In the genomic region with DNA sequence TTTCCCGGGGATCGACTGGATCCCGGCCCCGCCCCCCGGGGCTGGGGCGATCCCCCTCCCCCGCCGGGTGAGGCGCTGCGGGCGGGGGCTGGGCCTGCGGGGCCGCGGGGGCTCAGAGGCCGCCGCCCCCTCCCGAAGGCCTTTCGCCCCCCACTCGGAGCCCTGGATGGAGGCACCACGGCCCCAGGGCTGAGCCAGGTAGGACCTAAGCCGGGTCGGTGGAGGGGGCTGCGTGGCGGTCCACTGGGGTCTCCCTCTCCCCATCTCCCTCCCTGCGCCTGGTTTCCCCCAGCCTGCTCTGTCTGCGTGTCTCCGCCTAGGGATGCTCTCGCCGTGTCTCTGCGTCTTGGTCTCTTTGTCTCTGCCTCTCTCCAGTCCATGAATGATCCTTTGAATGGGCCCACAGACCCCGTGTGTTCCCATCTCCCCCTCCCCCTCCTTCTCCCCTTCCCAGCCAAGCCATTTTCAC, we compare ENCODE assay signal across 8 cellular contexts. TPM values are rescaled to one million over a fixed set of nuclear protein-coding genes. Genes with fewer than 3 reads are reported as not detected.
DNase-seq lines count a peak whose midpoint lies in the region; ATAC-seq and TF ChIP-seq lines count a peak whose summit lies in the region.

No MANE protein-coding gene starts in this region.

- H3K27ac ChIP-seq in SJCRH30 (no peak overlapping the region), fibroblast of lung (ENCODE audit: insufficient read depth, low read length) (peak overlapping the region; percentile 54), prostate gland (peak overlapping the region; percentile 83 to 86)

- WGBS in prostate gland: 13% methylated on average over 20 of the region's 31 CpGs

- POLR2A ChIA-PET in Caco-2 (lab: Charles Lee): no interaction called here

- no peaks in the 10 kb centered on the region for H3K27me3 Mint-ChIP-seq in Caco-2 (ENCODE audit: insufficient read depth, unreplicated experiment)

- H3K9ac ChIP-seq in fibroblast of lung (ENCODE audit: insufficient read depth, low read length): peak overlapping the region; percentile 73

- no peaks in the 10 kb centered on the region for H3K4me1 ChIP-seq in Caco-2
- no peaks in the 10 kb centered on the region for H3K4me1 ChIP-seq in SJCRH30
- peaks cover 7% of the 10 kb centered on the region for H3K4me1 ChIP-seq in fibroblast of lung (ENCODE audit: control insufficient read depth, extremely low read depth, insufficient read depth, low read length)
- H3K4me1 ChIP-seq in prostate gland (replicated peaks): no peaks in the 10 kb centered on the region

- peak overlapping the region; percentile 76 for H3K4me3 Mint-ChIP-seq in Caco-2 (ENCODE audit: unreplicated experiment)

- peak overlapping the region; percentile 20 for H3K27ac Mint-ChIP-seq in Caco-2 (ENCODE audit: unreplicated experiment)

- H3K4me1 Mint-ChIP-seq in Caco-2 (ENCODE audit: low read depth, unreplicated experiment): peaks cover 8% of the 10 kb centered on the region

- peaks cover 6% of the 10 kb centered on the region for H3K36me3 Mint-ChIP-seq in Caco-2 (ENCODE audit: insufficient read depth, unreplicated experiment)

- DNase-seq in Caco-2 (no peak), SJCRH30 (peak; percentile 10 to 29), fibroblast of lung (ENCODE audit: low read depth in 2 of 2) (no peak), prostate gland (ENCODE audit: low spot score) (no peak), posterior cingulate gyrus (no peak)
- no peak for DNase-seq in stimulated activated CD4-positive, alpha-beta T cell treated with anti-CD3 and anti-CD28 coated beads, Interleukin-4, amount 100 ng/mL, for 1 hour
- DNase-seq in stimulated activated CD4-positive, alpha-beta T cell treated with anti-CD3 and anti-CD28 coated beads, Interleukin-15, amount 100 ng/mL, for 24 hours: no peak

- H3K36me3 ChIP-seq in Caco-2 (ENCODE audit: control insufficient read depth, insufficient read depth, low read length) (no peaks in the 10 kb centered on the region), SJCRH30 (no peaks in the 10 kb centered on the region), fibroblast of lung (ENCODE audit: control insufficient read depth, insufficient read depth, low read length) (peaks cover 9% of the 10 kb centered on the region), prostate gland (no peaks in the 10 kb centered on the region)

- no peak for TF ChIP-seq CTCF in Caco-2 (IDR thresholded peaks at IDR 0.05; ENCODE audit: insufficient read depth in 1 of 2, low read depth in 1 of 2, low read length in 1 of 2, severe bottlenecking in 1 of 2, unreplicated experiment in 1 of 2)
- no peak for TF ChIP-seq CTCF in fibroblast of lung (conservative IDR thresholded peaks at IDR 0.05 in 1 of 2, IDR thresholded peaks at IDR 0.05 in 1 of 2; ENCODE audit: low read depth in 1 of 2, low read length in 2 of 2)
- TF ChIP-seq CTCF in prostate gland (IDR thresholded peaks at IDR 0.05): no peak

- CTCF ChIA-PET in Caco-2 (lab: Charles Lee): no interaction called here

- no peaks in the 10 kb centered on the region for H4K20me1 ChIP-seq in fibroblast of lung (ENCODE audit: control insufficient read depth, extremely low read depth, insufficient read depth, low read length)

- peak overlapping the region; percentile 45 for H2AFZ ChIP-seq in fibroblast of lung (ENCODE audit: low read length)

- intact Hi-C loops in Caco-2 (cut with micrococcal nuclease; ENCODE audit: unreplicated experiment): loop anchor here (2.0 kb wide), 1 partner anchor 55 kb away; no protein-coding TSS in a partner anchor
- intact Hi-C loops in prostate gland (cut with DNase I): no loop called here
- intact Hi-C loops in posterior cingulate gyrus (cut with DNase I): loop anchor here (2.0 kb wide), 2 partner anchors 55 to 79 kb away; partner anchors contain the start of gene POLR2A

- BruUV-seq in Caco-2 (replicated peaks; lab: Mats Ljungman, UMichigan): no TSS peak

- H3K79me2 ChIP-seq in fibroblast of lung (ENCODE audit: control insufficient read depth, insufficient read depth, low read length): no peaks in the 10 kb centered on the region

- H3K4me3 ChIP-seq in Caco-2 (ENCODE audit: low read depth, low read length) (peak overlapping the region; percentile 53), SJCRH30 (peak overlapping the region; percentile 68), fibroblast of lung (replicated peaks in 1 of 4; ENCODE audit: control extremely low read depth in 1 of 4, insufficient read depth in 1 of 4, low read depth in 3 of 4, low read length in 4 of 4) (peak overlapping the region; percentile 66 to 81 (median 74)), prostate gland (peak overlapping the region; percentile 70 to 80)

- peak overlapping the region; percentile 77 for H3K4me2 ChIP-seq in fibroblast of lung (ENCODE audit: extremely low read depth, insufficient read depth, low read length)

- no peak for TF ChIP-seq POLR2A in prostate gland (IDR thresholded peaks at IDR 0.05)

- no peaks in the 10 kb centered on the region for H3K9me3 Mint-ChIP-seq in Caco-2 (ENCODE audit: unreplicated experiment)

- ATAC-seq in GM21529 (IDR thresholded peaks at IDR 0.05; ENCODE audit: unreplicated experiment): no peak

- H3K27me3 ChIP-seq in Caco-2 (replicated peaks; ENCODE audit: control insufficient read depth, insufficient read depth, low read length) (no peaks in the 10 kb centered on the region), SJCRH30 (no peaks in the 10 kb centered on the region), fibroblast of lung (ENCODE audit: control insufficient read depth, insufficient read depth, low read length) (no peaks in the 10 kb centered on the region), prostate gland (replicated peaks; ENCODE audit: insufficient read depth) (no peaks in the 10 kb centered on the region)

- H3K9me3 ChIP-seq in Caco-2 (no peaks in the 10 kb centered on the region), SJCRH30 (replicated peaks) (no peaks in the 10 kb centered on the region), fibroblast of lung (ENCODE audit: control insufficient read depth, insufficient read depth, low read depth, low read length) (no peaks in the 10 kb centered on the region), prostate gland (no peaks in the 10 kb centered on the region)

RNA-seq across cellular contexts. Expression of gene TMEM256, which starts 1.6 kb away (rescaled TPM):
- total RNA-seq in Caco-2 (2022) (40.2 and 41.3 TPM in 2 replicates), fibroblast of lung (206 and 212 TPM in 2 replicates), prostate gland (100 to 1,000 TPM in 1 of 2 donors, 10 to 100 TPM in 1; 63.0 to 192 TPM)
- 62.4 and 71.8 TPM in 2 replicates for total RNA-seq in SJCRH30 (2014; rRNA removed; shearing (Covaris generic))
- polyA plus RNA-seq in fibroblast of lung: 59.1 and 78.7 TPM in 2 replicates
- 125 and 135 TPM in 2 replicates for polyA plus RNA-seq in fibroblast of lung (2012)
- 55.8 and 63.2 TPM in 2 replicates for polyA minus RNA-seq in fibroblast of lung (ENCODE audit: low replicate concordance)

RNA-seq across cellular contexts. Expression of gene NLGN2, which starts 2.2 kb away (rescaled TPM):
- total RNA-seq in Caco-2 (2022): 12.6 and 16.1 TPM in 2 replicates
- total RNA-seq in SJCRH30 (2014; rRNA removed; shearing (Covaris generic)): 5.0 and 6.8 TPM in 2 replicates
- 5.1 and 12.1 TPM in 2 replicates for total RNA-seq in fibroblast of lung
- polyA plus RNA-seq in fibroblast of lung: 7.3 and 10.0 TPM in 2 replicates
- 34.7 and 35.4 TPM in 2 replicates for polyA plus RNA-seq in fibroblast of lung (2012)
- 40.1 and 70.6 TPM in 2 replicates for polyA minus RNA-seq in fibroblast of lung (ENCODE audit: low replicate concordance)
- total RNA-seq in prostate gland: 10 to 100 TPM in 1 of 2 donors, 1 to 10 TPM in 1; 8.6 to 16.2 TPM

RNA-seq across cellular contexts. Expression of gene PLSCR3, which starts 11.1 kb away (rescaled TPM):
- 12.7 and 14.5 TPM in 2 replicates for total RNA-seq in Caco-2 (2022)
- 5.9 and 6.7 TPM in 2 replicates for total RNA-seq in SJCRH30 (2014; rRNA removed; shearing (Covaris generic))
- 18.7 and 25.4 TPM in 2 replicates for total RNA-seq in fibroblast of lung
- 39.1 and 42.1 TPM in 2 replicates for polyA plus RNA-seq in fibroblast of lung
- 91.0 and 92.4 TPM in 2 replicates for polyA plus RNA-seq in fibroblast of lung (2012)
- 144 and 161 TPM in 2 replicates for polyA minus RNA-seq in fibroblast of lung (ENCODE audit: low replicate concordance)
- 10 to 100 TPM; 25.8 to 26.4 TPM for total RNA-seq in prostate gland

RNA-seq across cellular contexts. Expression of gene SPEM1, which starts 14.7 kb away (rescaled TPM):
- total RNA-seq in Caco-2 (2022) (0.52 TPM in 1 of 2 replicates, not detected in the other), fibroblast of lung (not detected in 2 replicates), prostate gland (1 to 10 TPM in 1 of 2 donors, not detected in 1; 3.6 TPM)
- total RNA-seq in SJCRH30 (2014; rRNA removed; shearing (Covaris generic)): not detected in 2 replicates
- polyA plus RNA-seq in fibroblast of lung: not detected in 2 replicates
- polyA plus RNA-seq in fibroblast of lung (2012): not detected in 2 replicates
- not detected in 2 replicates for polyA minus RNA-seq in fibroblast of lung (ENCODE audit: low replicate concordance)

RNA-seq across cellular contexts. Expression of gene SPEM2, which starts 20.0 kb away (rescaled TPM):
- total RNA-seq in Caco-2 (2022): not detected in 2 replicates
- total RNA-seq in SJCRH30 (2014; rRNA removed; shearing (Covaris generic)): not detected in 2 replicates
- total RNA-seq in fibroblast of lung: not detected in 2 replicates
- not detected in 2 replicates for polyA plus RNA-seq in fibroblast of lung
- not detected in 2 replicates for polyA plus RNA-seq in fibroblast of lung (2012)
- polyA minus RNA-seq in fibroblast of lung (ENCODE audit: low replicate concordance): not detected in 2 replicates
- total RNA-seq in prostate gland: 1 to 10 TPM in 1 of 2 donors, not detected in 1; 5.3 TPM

Comparison
In these comparisons a context has a peak if more than half of its experiments do, and no peak if none do; other contexts are left out.
1. DNase-seq: peak in SJCRH30 (2 of 2); none in Caco-2 (0 of 2), fibroblast of lung (0 of 2), prostate gland (single experiment), stimulated activated CD4-positive, alpha-beta T cell treated with anti-CD3 and anti-CD28 coated beads, Interleukin-4, amount 100 ng/mL, for 1 hour (single experiment), posterior cingulate gyrus (0 of 10) and stimulated activated CD4-positive, alpha-beta T cell treated with anti-CD3 and anti-CD28 coated beads, Interleukin-15, amount 100 ng/mL, for 24 hours (single experiment).
2. Peak in every context shown above with its lines, with median percentiles within 50 percentile points of each other: H3K4me3 ChIP-seq.